13 cellular contexts compared by ENCODE assay signal in the genomic region with DNA sequence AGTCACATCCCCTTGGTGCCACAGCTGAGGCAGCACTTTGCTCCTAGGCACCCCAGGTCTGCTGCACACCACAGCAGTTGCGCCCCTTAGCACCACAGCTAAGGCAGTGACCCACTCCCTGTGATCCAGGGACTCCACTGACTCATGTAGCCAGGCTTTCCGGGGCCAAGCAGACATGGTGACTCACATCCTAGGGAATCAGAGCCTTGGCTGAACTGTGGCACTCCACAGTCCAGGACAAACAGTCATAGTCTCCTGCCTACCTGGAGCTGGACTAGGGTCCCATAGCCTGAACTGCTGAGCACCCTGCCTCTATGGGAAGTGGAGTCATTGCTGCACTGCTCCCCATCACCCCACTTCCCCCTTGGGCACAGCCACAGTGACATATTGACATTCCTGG.
DNase-seq lines count a peak whose midpoint lies in the region; ATAC-seq and FAIRE-seq lines count a peak whose summit lies in the region.
"Had no signal": no experiment of that assay in that cellular context is flagged by ENCODE, and none has a peak within 500 bp of the region (broad histone marks: within the 10 kb centered on the region; RNA-seq: fewer than 3 reads in every experiment).

No MANE protein-coding gene starts in this region.

- ATAC-seq in left ventricle myocardium superior = no peak
- no peak for ATAC-seq in Right ventricle myocardium superior (ENCODE audit: poor library complexity)

- intact Hi-C loops in left ventricle myocardium superior (cut with micrococcal nuclease) = no loop called here
- intact Hi-C loops in Right ventricle myocardium superior (cut with DNase I) = no loop called here

- peak; percentile 10 for DNase-seq in left ventricle myocardium superior
- no peak for DNase-seq in Right ventricle myocardium superior
- peak; percentile 85 for DNase-seq in amniotic epithelial cell (ENCODE audit: low read depth)
- DNase-seq in glomerular visceral epithelial cell (ENCODE audit: extremely low spot score) = peak; percentile 85
- peak; percentile 90 for DNase-seq in urothelium cell line (ENCODE audit: low spot score)
- no peak for DNase-seq in inferior parietal cortex (ENCODE audit: extremely low spot score)
- no peak for DNase-seq in activated CD4-positive, alpha-beta T cell treated with anti-CD3 and anti-CD28 coated beads, Interleukin-2, amount 50 U/mL, for 1 hour
- DNase-seq in stimulated activated CD4-positive, alpha-beta T cell treated with anti-CD3 and anti-CD28 coated beads, Interleukin-4, amount 100 ng/mL, for 24 hours = no peak
- DNase-seq: activated T-cell treated with anti-CD3 and anti-CD28 coated beads, Interleukin-2, amount 50 U/mL, for 4 hours; effector CD8-positive, alpha-beta T cell; KG1; NCI-H526; T-helper 9 cell had no signal

- peak; percentile 90 for FAIRE-seq in urothelium cell line (lab: Jason Lieb, UNC)

Comparison
In these comparisons a context has a peak if more than half of its experiments do, and no peak if none do; other contexts are left out.
1. DNase-seq: peak in left ventricle myocardium superior (single experiment), amniotic epithelial cell (single experiment), glomerular visceral epithelial cell (single experiment) and urothelium cell line (single experiment); none in Right ventricle myocardium superior (single experiment), inferior parietal cortex (single experiment), activated CD4-positive, alpha-beta T cell treated with anti-CD3 and anti-CD28 coated beads, Interleukin-2, amount 50 U/mL, for 1 hour (single experiment) and stimulated activated CD4-positive, alpha-beta T cell treated with anti-CD3 and anti-CD28 coated beads, Interleukin-4, amount 100 ng/mL, for 24 hours (single experiment).